8 cellular contexts compared by ENCODE assay signal in the genomic region with DNA sequence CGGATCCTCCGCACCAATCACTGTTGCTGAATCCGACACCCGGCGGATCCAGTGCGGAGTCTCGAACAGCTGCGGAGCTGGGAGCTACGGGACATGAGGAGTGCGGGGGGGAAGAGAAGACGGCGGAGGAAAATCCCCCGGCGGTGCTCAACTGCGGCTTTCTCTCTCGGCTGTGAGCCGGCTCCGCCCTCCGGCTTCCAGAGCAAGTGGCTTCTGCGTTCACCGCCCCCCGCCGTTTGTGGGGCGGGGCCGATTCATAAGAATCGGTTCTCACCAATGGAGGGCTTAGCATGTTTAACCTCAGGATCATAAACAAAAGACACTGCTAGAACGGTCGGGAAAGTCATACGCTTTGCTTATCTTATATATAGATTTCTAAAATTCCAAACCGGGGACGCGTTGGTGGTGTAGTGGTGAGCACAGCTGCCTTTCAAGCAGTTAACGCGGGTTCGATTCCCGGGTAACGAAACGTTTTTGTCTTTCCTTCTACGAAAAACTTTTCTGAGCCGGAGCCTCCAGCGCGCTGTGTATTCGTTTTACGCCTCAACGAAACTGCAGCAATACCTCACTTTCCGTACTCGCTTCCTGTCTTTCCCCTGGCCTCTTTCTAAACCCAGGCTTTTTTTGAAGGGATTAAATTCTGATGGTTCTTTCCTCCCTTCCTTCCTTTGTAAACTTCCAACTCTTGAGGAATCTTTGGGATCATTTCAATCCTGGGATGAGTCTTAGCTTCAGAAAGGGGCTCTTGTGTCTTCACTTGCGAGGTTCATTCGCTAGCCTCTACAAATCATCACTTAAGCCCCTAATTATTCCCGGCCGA. TPM values are rescaled to one million over a fixed set of nuclear protein-coding genes. Genes with fewer than 3 reads are reported as not detected.
DNase-seq lines count a peak whose midpoint lies in the region; ATAC-seq and TF ChIP-seq lines count a peak whose summit lies in the region.
"Not testable (repeated sequence)": the region's sequence is repeated elsewhere in the genome, so short reads cannot be mapped to it uniquely, and the experiment has no call there.

No MANE protein-coding gene starts in this region.

- H3K36me3 Mint-ChIP-seq in H9 (ENCODE audit: insufficient read depth in 1 of 3, low read depth in 3 of 3); nephron progenitor cell (ENCODE audit: low read depth): not testable (repeated sequence)

- not testable (repeated sequence) for H3K4me1 Mint-ChIP-seq in H9
- H3K4me1 Mint-ChIP-seq in nephron progenitor cell: peaks cover 15% of the 10 kb centered on the region

- not testable (repeated sequence) for H4K20me1 ChIP-seq in H9 (ENCODE audit: control insufficient read depth, insufficient read depth, insufficient read length)

- not testable (repeated sequence) for H3K27me3 ChIP-seq in H9 (ENCODE audit: insufficient read depth, low read length); MG63; SJCRH30; foreskin keratinocyte

- not testable (repeated sequence) for H2BK15ac ChIP-seq in H9 (ENCODE audit: low read depth, low read length)

- not testable (repeated sequence) for H3K79me2 ChIP-seq in H9 (ENCODE audit: insufficient read depth, low read length)

- not testable (repeated sequence) for H4K91ac ChIP-seq in H9 (ENCODE audit: insufficient read length, low read depth, low read length)

- H3K4me3 Mint-ChIP-seq in H9 (peak overlapping the region; percentile 80 to 86), nephron progenitor cell (peak overlapping the region; percentile 87)

- H3K56ac ChIP-seq in H9 (ENCODE audit: insufficient read length, low read depth, low read length): not testable (repeated sequence)

- not testable (repeated sequence) for H3K9me3 Mint-ChIP-seq in H9, nephron progenitor cell

- ATAC-seq in foreskin keratinocyte: peak; percentile 93

- H3K18ac ChIP-seq in H9 (ENCODE audit: insufficient read length, low read depth, low read length): not testable (repeated sequence)

- H3K23me2 ChIP-seq in H9 (ENCODE audit: insufficient read length, low read depth, low read length, poor library complexity, severe bottlenecking): not testable (repeated sequence)

- DNase-seq in H9 (peak; percentile 96), MG63 (peak; percentile 95), SJCRH30 (peak; percentile 95 to 97), foreskin keratinocyte (peak; percentile 92 to 96), nephron progenitor cell (peak; percentile 91)
- peak; percentile 93 for DNase-seq in activated naive CD4-positive, alpha-beta T cell treated with Interleukin-2 at 50 U/mL for 16 hours
- DNase-seq in stimulated activated naive CD4-positive, alpha-beta T cell treated with Interleukin-2 at 50 U/mL for 16 hours (lab: John Stamatoyannopoulos, UW): peak; percentile 93

- peak overlapping the region; percentile 64 for H3K9ac ChIP-seq in ES-I3 (ENCODE audit: low read depth, low read length)
- peak overlapping the region; percentile 55 for H3K9ac ChIP-seq in H9 (ENCODE audit: extremely low read depth, insufficient read length, low read length)

- H2BK12ac ChIP-seq in H9 (ENCODE audit: insufficient read length, low read depth, low read length): not testable (repeated sequence)

- not testable (repeated sequence) for H3K14ac ChIP-seq in H9 (ENCODE audit: insufficient read depth, low read length)

- peak overlapping the region; percentile 89 to 92 (median 92) for H3K27ac Mint-ChIP-seq in H9
- peak overlapping the region; percentile 97 for H3K27ac Mint-ChIP-seq in nephron progenitor cell

- not testable (repeated sequence) for H3K79me1 ChIP-seq in H9 (ENCODE audit: insufficient read depth, low read depth, low read length, poor library complexity, severe bottlenecking)

- H2BK120ac ChIP-seq in H9 (ENCODE audit: low read depth, low read length, poor library complexity, severe bottlenecking): not testable (repeated sequence)

- H3K4me1 ChIP-seq in ES-I3 (ENCODE audit: insufficient read depth, low read length); H9 (ENCODE audit: insufficient read depth, low read length); SJCRH30; foreskin keratinocyte: not testable (repeated sequence)

- peak overlapping the region; percentile 52 for H3K4me3 ChIP-seq in MG63
- H3K4me3 ChIP-seq in SJCRH30: peak overlapping the region; percentile 65

- not testable (repeated sequence) for H2BK5ac ChIP-seq in H9 (ENCODE audit: insufficient read length, low read length)

- no CpG with 5 or more reads among the region's 51 CpGs for WGBS in H9 (ENCODE audit: extremely low coverage, insufficient read length, low lambda C conversion rate)

- not testable (repeated sequence) for H3K4ac ChIP-seq in H9 (ENCODE audit: low read depth, low read length)

- H3K27ac ChIP-seq in H9 (ENCODE audit: insufficient read length, low read depth, low read length); foreskin keratinocyte: not testable (repeated sequence)
- H3K27ac ChIP-seq in SJCRH30: peak overlapping the region; percentile 72

- not testable (repeated sequence) for H3K9me3 ChIP-seq in ES-I3 (ENCODE audit: control insufficient read depth, insufficient read depth, low read length); H9 (ENCODE audit: control insufficient read depth, low read depth, low read length); MG63; SJCRH30 (replicated peaks)

- H3K27me3 Mint-ChIP-seq in H9 (ENCODE audit: low read depth) (peaks cover 12% of the 10 kb centered on the region), nephron progenitor cell (ENCODE audit: low read depth, poor library complexity) (peaks cover 26% of the 10 kb centered on the region)

- H4K5ac ChIP-seq in H9 (ENCODE audit: insufficient read length, low read depth, low read length): not testable (repeated sequence)

- not testable (repeated sequence) for H3K36me3 ChIP-seq in ES-I3 (ENCODE audit: insufficient read depth, low read length); MG63; SJCRH30

- H2AK5ac ChIP-seq in H9 (ENCODE audit: insufficient read length, low read length): not testable (repeated sequence)

- H3K23ac ChIP-seq in H9 (ENCODE audit: insufficient read length, low read depth, low read length): not testable (repeated sequence)

- not testable (repeated sequence) for H3T11ph ChIP-seq in H9 (ENCODE audit: low read length)

- H3K4me2 ChIP-seq in H9 (ENCODE audit: insufficient read depth, insufficient read length, low read length): peak overlapping the region; percentile 62

- not testable (repeated sequence) for TF ChIP-seq CTCF in H9 (conservative IDR thresholded peaks at IDR 0.05); foreskin keratinocyte (conservative IDR thresholded peaks at IDR 0.05); nephron progenitor cell (IDR thresholded peaks at IDR 0.05)

- not testable (repeated sequence) for H2AFZ ChIP-seq in H9 (ENCODE audit: low read length)

- not testable (repeated sequence) for H4K8ac ChIP-seq in H9 (replicated peaks; ENCODE audit: insufficient read length, low read depth, low read length)

- not testable (repeated sequence) for H2BK20ac ChIP-seq in H9 (ENCODE audit: low read depth, low read length, poor library complexity, severe bottlenecking)

RNA-seq across cellular contexts. Expression of a gene that starts 18.4 kb away (rescaled TPM):
- total RNA-seq in H9 (2021) (not detected in 2 replicates), foreskin keratinocyte (not detected in 2 replicates)
- not detected in 2 replicates for total RNA-seq in MG63 (2014; rRNA removed; shearing (Covaris generic); ENCODE audit: low replicate concordance)
- total RNA-seq in SJCRH30 (2014; rRNA removed; shearing (Covaris generic)): not detected in 2 replicates
- polyA plus RNA-seq in foreskin keratinocyte: not detected in 2 replicates

RNA-seq across cellular contexts. Expression of a gene that starts 50.4 kb away (rescaled TPM):
- not detected in 2 replicates for total RNA-seq in H9 (2021)
- not detected in 2 replicates for total RNA-seq in MG63 (2014; rRNA removed; shearing (Covaris generic); ENCODE audit: low replicate concordance)
- not detected in 2 replicates for total RNA-seq in SJCRH30 (2014; rRNA removed; shearing (Covaris generic))
- not detected in 2 replicates for total RNA-seq in foreskin keratinocyte
- not detected in 2 replicates for polyA plus RNA-seq in foreskin keratinocyte
